ENCODE assay signal across 1 cellular context in genomic region chr9:131799177-131799823, GRCh38.
TF ChIP-seq lines count a peak whose summit lies in the region.

No MANE protein-coding gene starts in this region.

TF ChIP-seq in HepG2, 621 proteins besides CTCF, POLR2A, EP300 and RAD21 (continued from another document and continues in another):
- TF ChIP-seq, protein P1, sequence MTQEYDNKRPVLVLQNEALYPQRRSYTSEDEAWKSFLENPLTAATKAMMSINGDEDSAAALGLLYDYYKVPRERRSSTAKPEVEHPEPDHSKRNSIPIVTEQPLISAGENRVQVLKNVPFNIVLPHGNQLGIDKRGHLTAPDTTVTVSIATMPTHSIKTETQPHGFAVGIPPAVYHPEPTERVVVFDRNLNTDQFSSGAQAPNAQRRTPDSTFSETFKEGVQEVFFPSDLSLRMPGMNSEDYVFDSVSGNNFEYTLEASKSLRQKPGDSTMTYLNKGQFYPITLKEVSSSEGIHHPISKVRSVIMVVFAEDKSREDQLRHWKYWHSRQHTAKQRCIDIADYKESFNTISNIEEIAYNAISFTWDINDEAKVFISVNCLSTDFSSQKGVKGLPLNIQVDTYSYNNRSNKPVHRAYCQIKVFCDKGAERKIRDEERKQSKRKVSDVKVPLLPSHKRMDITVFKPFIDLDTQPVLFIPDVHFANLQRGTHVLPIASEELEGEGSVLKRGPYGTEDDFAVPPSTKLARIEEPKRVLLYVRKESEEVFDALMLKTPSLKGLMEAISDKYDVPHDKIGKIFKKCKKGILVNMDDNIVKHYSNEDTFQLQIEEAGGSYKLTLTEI (CRISPR knock-in tag; conservative IDR thresholded peaks at IDR 0.05) = no peak
- no peak for TF ChIP-seq ZNF780A (CRISPR knock-in tag; IDR thresholded peaks at IDR 0.05)
- TF ChIP-seq E2F2 (CRISPR knock-in tag; IDR thresholded peaks at IDR 0.05; ENCODE audit: borderline replicate concordance) = peak; percentile 53; the same call in 1 of the 2 replicates
- TF ChIP-seq, protein P2, sequence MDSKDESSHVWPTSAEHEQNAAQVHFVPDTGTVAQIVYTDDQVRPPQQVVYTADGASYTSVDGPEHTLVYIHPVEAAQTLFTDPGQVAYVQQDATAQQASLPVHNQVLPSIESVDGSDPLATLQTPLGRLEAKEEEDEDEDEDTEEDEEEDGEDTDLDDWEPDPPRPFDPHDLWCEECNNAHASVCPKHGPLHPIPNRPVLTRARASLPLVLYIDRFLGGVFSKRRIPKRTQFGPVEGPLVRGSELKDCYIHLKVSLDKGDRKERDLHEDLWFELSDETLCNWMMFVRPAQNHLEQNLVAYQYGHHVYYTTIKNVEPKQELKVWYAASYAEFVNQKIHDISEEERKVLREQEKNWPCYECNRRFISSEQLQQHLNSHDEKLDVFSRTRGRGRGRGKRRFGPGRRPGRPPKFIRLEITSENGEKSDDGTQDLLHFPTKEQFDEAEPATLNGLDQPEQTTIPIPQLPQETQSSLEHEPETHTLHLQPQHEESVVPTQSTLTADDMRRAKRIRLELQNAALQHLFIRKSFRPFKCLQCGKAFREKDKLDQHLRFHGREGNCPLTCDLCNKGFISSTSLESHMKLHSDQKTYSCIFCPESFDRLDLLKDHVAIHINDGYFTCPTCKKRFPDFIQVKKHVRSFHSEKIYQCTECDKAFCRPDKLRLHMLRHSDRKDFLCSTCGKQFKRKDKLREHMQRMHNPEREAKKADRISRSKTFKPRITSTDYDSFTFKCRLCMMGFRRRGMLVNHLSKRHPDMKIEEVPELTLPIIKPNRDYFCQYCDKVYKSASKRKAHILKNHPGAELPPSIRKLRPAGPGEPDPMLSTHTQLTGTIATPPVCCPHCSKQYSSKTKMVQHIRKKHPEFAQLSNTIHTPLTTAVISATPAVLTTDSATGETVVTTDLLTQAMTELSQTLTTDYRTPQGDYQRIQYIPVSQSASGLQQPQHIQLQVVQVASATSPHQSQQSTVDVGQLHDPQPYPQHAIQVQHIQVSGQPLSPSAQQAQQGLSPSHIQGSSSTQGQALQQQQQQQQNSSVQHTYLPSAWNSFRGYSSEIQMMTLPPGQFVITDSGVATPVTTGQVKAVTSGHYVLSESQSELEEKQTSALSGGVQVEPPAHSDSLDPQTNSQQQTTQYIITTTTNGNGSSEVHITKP (CRISPR knock-in tag; IDR thresholded peaks at IDR 0.05; ENCODE audit: low read depth) = peak; percentile 60; the same call in 1 of the 2 replicates
- 0 out of 2 replicates have a peak, but pooled peaks have one; percentile 45 for TF ChIP-seq MED13 (CRISPR knock-in tag; IDR thresholded peaks at IDR 0.05)
- TF ChIP-seq, protein P3, sequence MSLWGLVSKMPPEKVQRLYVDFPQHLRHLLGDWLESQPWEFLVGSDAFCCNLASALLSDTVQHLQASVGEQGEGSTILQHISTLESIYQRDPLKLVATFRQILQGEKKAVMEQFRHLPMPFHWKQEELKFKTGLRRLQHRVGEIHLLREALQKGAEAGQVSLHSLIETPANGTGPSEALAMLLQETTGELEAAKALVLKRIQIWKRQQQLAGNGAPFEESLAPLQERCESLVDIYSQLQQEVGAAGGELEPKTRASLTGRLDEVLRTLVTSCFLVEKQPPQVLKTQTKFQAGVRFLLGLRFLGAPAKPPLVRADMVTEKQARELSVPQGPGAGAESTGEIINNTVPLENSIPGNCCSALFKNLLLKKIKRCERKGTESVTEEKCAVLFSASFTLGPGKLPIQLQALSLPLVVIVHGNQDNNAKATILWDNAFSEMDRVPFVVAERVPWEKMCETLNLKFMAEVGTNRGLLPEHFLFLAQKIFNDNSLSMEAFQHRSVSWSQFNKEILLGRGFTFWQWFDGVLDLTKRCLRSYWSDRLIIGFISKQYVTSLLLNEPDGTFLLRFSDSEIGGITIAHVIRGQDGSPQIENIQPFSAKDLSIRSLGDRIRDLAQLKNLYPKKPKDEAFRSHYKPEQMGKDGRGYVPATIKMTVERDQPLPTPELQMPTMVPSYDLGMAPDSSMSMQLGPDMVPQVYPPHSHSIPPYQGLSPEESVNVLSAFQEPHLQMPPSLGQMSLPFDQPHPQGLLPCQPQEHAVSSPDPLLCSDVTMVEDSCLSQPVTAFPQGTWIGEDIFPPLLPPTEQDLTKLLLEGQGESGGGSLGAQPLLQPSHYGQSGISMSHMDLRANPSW (CRISPR knock-in tag; IDR thresholded peaks at IDR 0.05; ENCODE audit: borderline replicate concordance) = no peak
- TF ChIP-seq CCDC6 (CRISPR knock-in tag; IDR thresholded peaks at IDR 0.05) = peak; percentile 59; the same call in 1 of the 2 replicates
- TF ChIP-seq ZNF446 (CRISPR knock-in tag; IDR thresholded peaks at IDR 0.05) = no peak
- TF ChIP-seq ZNF724P (CRISPR knock-in tag; IDR thresholded peaks at IDR 0.05; ENCODE audit: borderline replicate concordance) = no peak
- no peak for TF ChIP-seq FOXP1 (IDR thresholded peaks at IDR 0.05)
- TF ChIP-seq FOXP1 (CRISPR knock-in tag; IDR thresholded peaks at IDR 0.05) = no peak
- no peak for TF ChIP-seq MXI1 (IDR thresholded peaks at IDR 0.05; ENCODE audit: borderline replicate concordance, low read depth, low read length)
- TF ChIP-seq, protein P4, sequence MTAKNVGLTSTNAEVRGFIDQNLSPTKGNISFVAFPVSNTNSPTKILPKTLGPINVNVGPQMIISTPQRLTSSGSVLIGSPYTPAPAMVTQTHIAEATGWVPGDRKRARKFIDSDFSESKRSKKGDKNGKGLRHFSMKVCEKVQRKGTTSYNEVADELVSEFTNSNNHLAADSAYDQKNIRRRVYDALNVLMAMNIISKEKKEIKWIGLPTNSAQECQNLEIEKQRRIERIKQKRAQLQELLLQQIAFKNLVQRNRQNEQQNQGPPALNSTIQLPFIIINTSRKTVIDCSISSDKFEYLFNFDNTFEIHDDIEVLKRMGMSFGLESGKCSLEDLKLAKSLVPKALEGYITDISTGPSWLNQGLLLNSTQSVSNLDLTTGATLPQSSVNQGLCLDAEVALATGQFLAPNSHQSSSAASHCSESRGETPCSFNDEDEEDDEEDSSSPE (CRISPR knock-in tag; IDR thresholded peaks at IDR 0.05) = 0 out of 2 replicates have a peak, but pooled peaks have one; percentile 28
- TF ChIP-seq, protein P5, sequence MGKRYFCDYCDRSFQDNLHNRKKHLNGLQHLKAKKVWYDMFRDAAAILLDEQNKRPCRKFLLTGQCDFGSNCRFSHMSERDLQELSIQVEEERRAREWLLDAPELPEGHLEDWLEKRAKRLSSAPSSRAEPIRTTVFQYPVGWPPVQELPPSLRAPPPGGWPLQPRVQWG (CRISPR knock-in tag; IDR thresholded peaks at IDR 0.05; ENCODE audit: borderline replicate concordance, low read depth) = no peak
- no peak for TF ChIP-seq JUNB (CRISPR knock-in tag; IDR thresholded peaks at IDR 0.05; ENCODE audit: borderline replicate concordance)
- TF ChIP-seq KLF12 (CRISPR knock-in tag; IDR thresholded peaks at IDR 0.05; ENCODE audit: borderline replicate concordance) = peak; percentile 99
- TF ChIP-seq FOXM1 (CRISPR knock-in tag; IDR thresholded peaks at IDR 0.05) = peak; percentile 52; the same call in 1 of the 2 replicates
- TF ChIP-seq ELK4 (CRISPR knock-in tag; IDR thresholded peaks at IDR 0.05; ENCODE audit: borderline replicate concordance) = peak; percentile 36; the same call in 1 of the 2 replicates
- peak; percentile 39; the same call in 1 of the 2 replicates for TF ChIP-seq ZBTB7A (CRISPR knock-in tag; IDR thresholded peaks at IDR 0.05)
- TF ChIP-seq SUZ12 (IDR thresholded peaks at IDR 0.05; ENCODE audit: low read depth, low read length) = no peak
- peak; percentile 98 for TF ChIP-seq MIER2 (CRISPR knock-in tag; IDR thresholded peaks at IDR 0.05)
- 0 out of 2 replicates have a peak, but pooled peaks have one; percentile 78 for TF ChIP-seq ATAD3A (CRISPR knock-in tag; IDR thresholded peaks at IDR 0.05)
- peak; percentile 54; the same call in 1 of the 2 replicates for TF ChIP-seq ZNF281 (CRISPR knock-in tag; IDR thresholded peaks at IDR 0.05; ENCODE audit: borderline replicate concordance)
- TF ChIP-seq POLR2G (IDR thresholded peaks at IDR 0.05; ENCODE audit: low read depth, low read length) = no peak
- TF ChIP-seq, protein P6, sequence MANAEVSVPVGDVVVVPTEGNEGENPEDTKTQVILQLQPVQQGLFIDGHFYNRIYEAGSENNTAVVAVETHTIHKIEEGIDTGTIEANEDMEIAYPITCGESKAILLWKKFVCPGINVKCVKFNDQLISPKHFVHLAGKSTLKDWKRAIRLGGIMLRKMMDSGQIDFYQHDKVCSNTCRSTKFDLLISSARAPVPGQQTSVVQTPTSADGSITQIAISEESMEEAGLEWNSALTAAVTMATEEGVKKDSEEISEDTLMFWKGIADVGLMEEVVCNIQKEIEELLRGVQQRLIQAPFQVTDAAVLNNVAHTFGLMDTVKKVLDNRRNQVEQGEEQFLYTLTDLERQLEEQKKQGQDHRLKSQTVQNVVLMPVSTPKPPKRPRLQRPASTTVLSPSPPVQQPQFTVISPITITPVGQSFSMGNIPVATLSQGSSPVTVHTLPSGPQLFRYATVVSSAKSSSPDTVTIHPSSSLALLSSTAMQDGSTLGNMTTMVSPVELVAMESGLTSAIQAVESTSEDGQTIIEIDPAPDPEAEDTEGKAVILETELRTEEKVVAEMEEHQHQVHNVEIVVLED (CRISPR knock-in tag; IDR thresholded peaks at IDR 0.05; ENCODE audit: borderline replicate concordance) = no peak
- no peak for TF ChIP-seq ZNF44 (CRISPR knock-in tag; IDR thresholded peaks at IDR 0.05)
- TF ChIP-seq ADNP (CRISPR knock-in tag; IDR thresholded peaks at IDR 0.05) = no peak
- TF ChIP-seq RFXANK (CRISPR knock-in tag; IDR thresholded peaks at IDR 0.05) = peak; percentile 65; the same call in 1 of the 2 replicates
- no peak for TF ChIP-seq SOX6 (IDR thresholded peaks at IDR 0.05)
- TF ChIP-seq SOX6 (CRISPR knock-in tag; IDR thresholded peaks at IDR 0.05) = no peak
- no peak for TF ChIP-seq CREB1 (IDR thresholded peaks at IDR 0.05)
- no peak for TF ChIP-seq CREB1 (CRISPR knock-in tag; IDR thresholded peaks at IDR 0.05)
- TF ChIP-seq HOXA5 (CRISPR knock-in tag; IDR thresholded peaks at IDR 0.05) = peak; percentile 94
- no peak for TF ChIP-seq TCF7 (IDR thresholded peaks at IDR 0.05; ENCODE audit: low read depth)
- no peak for TF ChIP-seq RXRA (CRISPR knock-in tag; IDR thresholded peaks at IDR 0.05)
- TF ChIP-seq ZNF562 (CRISPR knock-in tag; IDR thresholded peaks at IDR 0.05; ENCODE audit: borderline replicate concordance) = no peak
- no peak for TF ChIP-seq ARNT (IDR thresholded peaks at IDR 0.05)
- peak; percentile 62; the same call in 1 of the 2 replicates for TF ChIP-seq NFKBIZ (CRISPR knock-in tag; IDR thresholded peaks at IDR 0.05)
- peak; percentile 88; the same call in 1 of the 2 replicates for TF ChIP-seq BORCS8-MEF2B (CRISPR knock-in tag; IDR thresholded peaks at IDR 0.05)
- TF ChIP-seq ZMYM2 (CRISPR knock-in tag; IDR thresholded peaks at IDR 0.05) = no peak
- TF ChIP-seq TBX3 (IDR thresholded peaks at IDR 0.05; ENCODE audit: borderline replicate concordance) = no peak
- TF ChIP-seq ZNF574 (CRISPR knock-in tag; IDR thresholded peaks at IDR 0.05) = peak; percentile 78
